Comparison of ENCODE assay signal across 1 cellular context in genomic region chr16:85534536-85535351, GRCh38.
TF ChIP-seq lines count a peak whose summit lies in the region.

No MANE protein-coding gene starts in this region.

TF ChIP-seq in HepG2, 621 proteins besides CTCF, POLR2A, EP300 and RAD21 (continued from another document and continues in another):
- TF ChIP-seq THAP9 (CRISPR knock-in tag; IDR thresholded peaks at IDR 0.05; ENCODE audit: borderline replicate concordance), result no peak
- TF ChIP-seq ZBTB8A (CRISPR knock-in tag; IDR thresholded peaks at IDR 0.05; ENCODE audit: borderline replicate concordance, low read depth), result 0 out of 2 replicates have a peak, but pooled peaks have one; percentile 85
- TF ChIP-seq GATA4 (IDR thresholded peaks at IDR 0.05; ENCODE audit: borderline replicate concordance, low read depth), result no peak
- TF ChIP-seq POGZ (CRISPR knock-in tag; IDR thresholded peaks at IDR 0.05), result no peak
- TF ChIP-seq ZNF619 (CRISPR knock-in tag; IDR thresholded peaks at IDR 0.05), result 0 out of 2 replicates have a peak, but pooled peaks have one; percentile 22
- TF ChIP-seq ZNF891 (CRISPR knock-in tag; IDR thresholded peaks at IDR 0.05), result peak; percentile 84; the same call in 1 of the 2 replicates
- no peak for TF ChIP-seq ZNF672 (CRISPR knock-in tag; IDR thresholded peaks at IDR 0.05)
- TF ChIP-seq PRPF4 (IDR thresholded peaks at IDR 0.05; ENCODE audit: low read depth, low read length, poor library complexity, severe bottlenecking), result peak; percentile 95
- no peak for TF ChIP-seq POLR2AphosphoS5 (IDR thresholded peaks at IDR 0.05; ENCODE audit: low read depth, low read length)
- TF ChIP-seq ELF4 (CRISPR knock-in tag; IDR thresholded peaks at IDR 0.05; ENCODE audit: borderline replicate concordance), result 0 out of 2 replicates have a peak, but pooled peaks have one; percentile 7
- TF ChIP-seq ZBTB34 (CRISPR knock-in tag; IDR thresholded peaks at IDR 0.05), result no peak
- TF ChIP-seq, protein P1, sequence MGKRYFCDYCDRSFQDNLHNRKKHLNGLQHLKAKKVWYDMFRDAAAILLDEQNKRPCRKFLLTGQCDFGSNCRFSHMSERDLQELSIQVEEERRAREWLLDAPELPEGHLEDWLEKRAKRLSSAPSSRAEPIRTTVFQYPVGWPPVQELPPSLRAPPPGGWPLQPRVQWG (CRISPR knock-in tag; IDR thresholded peaks at IDR 0.05; ENCODE audit: borderline replicate concordance, low read depth), result 0 out of 2 replicates have a peak, but pooled peaks have one; percentile 36
- TF ChIP-seq FOXA3 (CRISPR knock-in tag; IDR thresholded peaks at IDR 0.05), result no peak
- 0 out of 2 replicates have a peak, but pooled peaks have one; percentile 36 for TF ChIP-seq TOPORS (CRISPR knock-in tag; IDR thresholded peaks at IDR 0.05)
- 0 out of 2 replicates have a peak, but pooled peaks have one; percentile 47 for TF ChIP-seq MAX (IDR thresholded peaks at IDR 0.05)
- peak; percentile 74; the same call in 1 of the 2 replicates for TF ChIP-seq KDM5B (CRISPR knock-in tag; IDR thresholded peaks at IDR 0.05; ENCODE audit: borderline replicate concordance)
- TF ChIP-seq ZNF574 (CRISPR knock-in tag; IDR thresholded peaks at IDR 0.05), result no peak; the same call in 1 of the 2 replicates
- TF ChIP-seq MZF1 (CRISPR knock-in tag; IDR thresholded peaks at IDR 0.05; ENCODE audit: borderline replicate concordance), result no peak
- peak; percentile 32 for TF ChIP-seq ZNF547 (CRISPR knock-in tag; IDR thresholded peaks at IDR 0.05)
- peak; percentile 75; the same call in 1 of the 2 replicates for TF ChIP-seq BRD4 (CRISPR knock-in tag; IDR thresholded peaks at IDR 0.05)
- TF ChIP-seq, protein P2, sequence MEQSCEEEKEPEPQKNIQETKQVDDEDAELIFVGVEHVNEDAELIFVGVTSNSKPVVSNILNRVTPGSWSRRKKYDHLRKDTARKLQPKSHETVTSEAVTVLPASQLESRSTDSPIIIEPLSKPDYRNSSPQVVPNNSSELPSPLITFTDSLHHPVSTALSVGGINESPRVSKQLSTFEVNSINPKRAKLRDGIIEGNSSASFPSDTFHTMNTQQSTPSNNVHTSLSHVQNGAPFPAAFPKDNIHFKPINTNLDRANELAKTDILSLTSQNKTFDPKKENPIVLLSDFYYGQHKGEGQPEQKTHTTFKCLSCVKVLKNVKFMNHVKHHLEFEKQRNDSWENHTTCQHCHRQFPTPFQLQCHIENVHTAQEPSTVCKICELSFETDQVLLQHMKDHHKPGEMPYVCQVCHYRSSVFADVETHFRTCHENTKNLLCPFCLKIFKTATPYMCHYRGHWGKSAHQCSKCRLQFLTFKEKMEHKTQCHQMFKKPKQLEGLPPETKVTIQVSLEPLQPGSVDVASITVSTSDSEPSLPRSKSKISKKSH (CRISPR knock-in tag; IDR thresholded peaks at IDR 0.05; ENCODE audit: borderline replicate concordance), result peak; percentile 27
- TF ChIP-seq SKIL (CRISPR knock-in tag; IDR thresholded peaks at IDR 0.05; ENCODE audit: borderline replicate concordance), result 0 out of 2 replicates have a peak, but pooled peaks have one; percentile 10
- TF ChIP-seq, protein P3, sequence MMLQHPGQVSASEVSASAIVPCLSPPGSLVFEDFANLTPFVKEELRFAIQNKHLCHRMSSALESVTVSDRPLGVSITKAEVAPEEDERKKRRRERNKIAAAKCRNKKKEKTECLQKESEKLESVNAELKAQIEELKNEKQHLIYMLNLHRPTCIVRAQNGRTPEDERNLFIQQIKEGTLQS (CRISPR knock-in tag; IDR thresholded peaks at IDR 0.05), result 0 out of 2 replicates have a peak, but pooled peaks have one; percentile 13
- TF ChIP-seq FOXJ3 (CRISPR knock-in tag; IDR thresholded peaks at IDR 0.05; ENCODE audit: borderline replicate concordance), result no peak
- TF ChIP-seq AGO2 (optimal IDR thresholded peaks at IDR 0.05; ENCODE audit: low read depth, low read length), result peak; percentile 57
- TF ChIP-seq ZNF317 (CRISPR knock-in tag; IDR thresholded peaks at IDR 0.05), result peak; percentile 29; the same call in 1 of the 2 replicates
- no peak for TF ChIP-seq TBL1XR1 (IDR thresholded peaks at IDR 0.05; ENCODE audit: borderline replicate concordance, low read length, partially characterized antibody)
- no peak; the same call in 1 of the 2 replicates for TF ChIP-seq SPEN (CRISPR knock-in tag; IDR thresholded peaks at IDR 0.05; ENCODE audit: low read depth)
- 0 out of 2 replicates have a peak, but pooled peaks have one; percentile 44 for TF ChIP-seq ZNF329 (CRISPR knock-in tag; IDR thresholded peaks at IDR 0.05; ENCODE audit: low read depth)
- TF ChIP-seq JUN (CRISPR knock-in tag; IDR thresholded peaks at IDR 0.05), result no peak
- TF ChIP-seq RXRB (CRISPR knock-in tag; IDR thresholded peaks at IDR 0.05; ENCODE audit: borderline replicate concordance), result no peak
- TF ChIP-seq ZNF788 (CRISPR knock-in tag; IDR thresholded peaks at IDR 0.05; ENCODE audit: borderline replicate concordance), result peak; percentile 58
- TF ChIP-seq, protein P4, sequence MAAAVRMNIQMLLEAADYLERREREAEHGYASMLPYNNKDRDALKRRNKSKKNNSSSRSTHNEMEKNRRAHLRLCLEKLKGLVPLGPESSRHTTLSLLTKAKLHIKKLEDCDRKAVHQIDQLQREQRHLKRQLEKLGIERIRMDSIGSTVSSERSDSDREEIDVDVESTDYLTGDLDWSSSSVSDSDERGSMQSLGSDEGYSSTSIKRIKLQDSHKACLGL (CRISPR knock-in tag; IDR thresholded peaks at IDR 0.05), result peak; percentile 35; the same call in 1 of the 2 replicates
- TF ChIP-seq MYPOP (CRISPR knock-in tag; IDR thresholded peaks at IDR 0.05), result 0 out of 2 replicates have a peak, but pooled peaks have one; percentile 51
- TF ChIP-seq ISX (CRISPR knock-in tag; conservative IDR thresholded peaks at IDR 0.05), result no peak
- TF ChIP-seq ZFP41 (CRISPR knock-in tag; IDR thresholded peaks at IDR 0.05; ENCODE audit: borderline replicate concordance), result peak; percentile 73; the same call in 1 of the 2 replicates
- TF ChIP-seq FOXA1 (IDR thresholded peaks at IDR 0.05), result no peak
- TF ChIP-seq FOXA1 (CRISPR knock-in tag; IDR thresholded peaks at IDR 0.05), result peak; percentile 2; the same call in 1 of the 2 replicates
- TF ChIP-seq ZNF510 (CRISPR knock-in tag; IDR thresholded peaks at IDR 0.05; ENCODE audit: low read depth), result 0 out of 2 replicates have a peak, but pooled peaks have one; percentile 41
- TF ChIP-seq SP1 (IDR thresholded peaks at IDR 0.05), result no peak
- no peak for TF ChIP-seq SP1 (CRISPR knock-in tag; IDR thresholded peaks at IDR 0.05)
- no peak for TF ChIP-seq ZSCAN20 (CRISPR knock-in tag; IDR thresholded peaks at IDR 0.05; ENCODE audit: borderline replicate concordance)
- TF ChIP-seq, protein P5, sequence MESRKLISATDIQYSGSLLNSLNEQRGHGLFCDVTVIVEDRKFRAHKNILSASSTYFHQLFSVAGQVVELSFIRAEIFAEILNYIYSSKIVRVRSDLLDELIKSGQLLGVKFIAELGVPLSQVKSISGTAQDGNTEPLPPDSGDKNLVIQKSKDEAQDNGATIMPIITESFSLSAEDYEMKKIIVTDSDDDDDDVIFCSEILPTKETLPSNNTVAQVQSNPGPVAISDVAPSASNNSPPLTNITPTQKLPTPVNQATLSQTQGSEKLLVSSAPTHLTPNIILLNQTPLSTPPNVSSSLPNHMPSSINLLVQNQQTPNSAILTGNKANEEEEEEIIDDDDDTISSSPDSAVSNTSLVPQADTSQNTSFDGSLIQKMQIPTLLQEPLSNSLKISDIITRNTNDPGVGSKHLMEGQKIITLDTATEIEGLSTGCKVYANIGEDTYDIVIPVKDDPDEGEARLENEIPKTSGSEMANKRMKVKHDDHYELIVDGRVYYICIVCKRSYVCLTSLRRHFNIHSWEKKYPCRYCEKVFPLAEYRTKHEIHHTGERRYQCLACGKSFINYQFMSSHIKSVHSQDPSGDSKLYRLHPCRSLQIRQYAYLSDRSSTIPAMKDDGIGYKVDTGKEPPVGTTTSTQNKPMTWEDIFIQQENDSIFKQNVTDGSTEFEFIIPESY (CRISPR knock-in tag; IDR thresholded peaks at IDR 0.05), result peak; percentile 89
- TF ChIP-seq ZNF709 (CRISPR knock-in tag; IDR thresholded peaks at IDR 0.05), result no peak
